ENCODE assay signal across 1 cellular context in the genomic region with DNA sequence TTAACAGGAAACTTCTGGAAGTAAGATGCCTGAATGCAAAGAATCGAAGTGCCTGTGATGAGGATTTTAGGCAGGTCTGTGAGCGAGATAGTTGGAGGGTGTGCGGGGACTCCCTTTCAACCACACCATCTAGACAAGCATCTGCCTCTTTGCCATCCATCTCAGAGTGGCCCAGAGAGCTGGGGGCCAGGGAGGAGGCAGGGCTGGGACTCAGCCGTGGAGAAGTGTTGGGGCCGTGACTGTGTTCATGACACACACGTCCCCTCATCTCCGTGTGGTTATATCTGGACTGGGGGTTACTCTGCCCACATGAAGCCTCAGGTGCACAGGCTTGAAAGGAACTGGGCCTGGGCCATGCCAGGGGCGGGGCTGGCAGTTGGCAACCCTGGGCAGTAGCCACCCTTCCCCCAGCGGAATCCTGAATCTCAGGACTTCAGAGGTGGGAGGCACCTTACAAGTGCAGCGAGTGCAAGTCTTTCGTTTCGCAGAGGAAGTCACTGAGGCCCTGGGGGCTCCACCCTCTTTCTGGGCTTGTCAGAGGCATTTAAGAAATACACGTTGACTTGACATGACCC.
TF ChIP-seq lines count a peak whose summit lies in the region.

No MANE protein-coding gene starts in this region.

TF ChIP-seq in GM23338, 12 proteins besides CTCF, POLR2A, EP300 and RAD21 (continued from another document):
- TF ChIP-seq, protein P1, sequence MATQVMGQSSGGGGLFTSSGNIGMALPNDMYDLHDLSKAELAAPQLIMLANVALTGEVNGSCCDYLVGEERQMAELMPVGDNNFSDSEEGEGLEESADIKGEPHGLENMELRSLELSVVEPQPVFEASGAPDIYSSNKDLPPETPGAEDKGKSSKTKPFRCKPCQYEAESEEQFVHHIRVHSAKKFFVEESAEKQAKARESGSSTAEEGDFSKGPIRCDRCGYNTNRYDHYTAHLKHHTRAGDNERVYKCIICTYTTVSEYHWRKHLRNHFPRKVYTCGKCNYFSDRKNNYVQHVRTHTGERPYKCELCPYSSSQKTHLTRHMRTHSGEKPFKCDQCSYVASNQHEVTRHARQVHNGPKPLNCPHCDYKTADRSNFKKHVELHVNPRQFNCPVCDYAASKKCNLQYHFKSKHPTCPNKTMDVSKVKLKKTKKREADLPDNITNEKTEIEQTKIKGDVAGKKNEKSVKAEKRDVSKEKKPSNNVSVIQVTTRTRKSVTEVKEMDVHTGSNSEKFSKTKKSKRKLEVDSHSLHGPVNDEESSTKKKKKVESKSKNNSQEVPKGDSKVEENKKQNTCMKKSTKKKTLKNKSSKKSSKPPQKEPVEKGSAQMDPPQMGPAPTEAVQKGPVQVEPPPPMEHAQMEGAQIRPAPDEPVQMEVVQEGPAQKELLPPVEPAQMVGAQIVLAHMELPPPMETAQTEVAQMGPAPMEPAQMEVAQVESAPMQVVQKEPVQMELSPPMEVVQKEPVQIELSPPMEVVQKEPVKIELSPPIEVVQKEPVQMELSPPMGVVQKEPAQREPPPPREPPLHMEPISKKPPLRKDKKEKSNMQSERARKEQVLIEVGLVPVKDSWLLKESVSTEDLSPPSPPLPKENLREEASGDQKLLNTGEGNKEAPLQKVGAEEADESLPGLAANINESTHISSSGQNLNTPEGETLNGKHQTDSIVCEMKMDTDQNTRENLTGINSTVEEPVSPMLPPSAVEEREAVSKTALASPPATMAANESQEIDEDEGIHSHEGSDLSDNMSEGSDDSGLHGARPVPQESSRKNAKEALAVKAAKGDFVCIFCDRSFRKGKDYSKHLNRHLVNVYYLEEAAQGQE (IDR thresholded peaks at IDR 0.05; ENCODE audit: unreplicated experiment) = no peak
- TF ChIP-seq EZH2phosphoT487 (IDR thresholded peaks at IDR 0.05; ENCODE audit: unreplicated experiment) (no peak), JUNB (IDR thresholded peaks at IDR 0.05; ENCODE audit: unreplicated experiment) (no peak), EZH2 (IDR thresholded peaks at IDR 0.05; ENCODE audit: low read depth, unreplicated experiment) (no peak), CREB1 (CRISPR knock-in tag; IDR thresholded peaks at IDR 0.05; ENCODE audit: low read depth) (no peak), ZNF331 (CRISPR knock-in tag; IDR thresholded peaks at IDR 0.05; ENCODE audit: low read depth) (no peak)
- TF ChIP-seq, protein P2, sequence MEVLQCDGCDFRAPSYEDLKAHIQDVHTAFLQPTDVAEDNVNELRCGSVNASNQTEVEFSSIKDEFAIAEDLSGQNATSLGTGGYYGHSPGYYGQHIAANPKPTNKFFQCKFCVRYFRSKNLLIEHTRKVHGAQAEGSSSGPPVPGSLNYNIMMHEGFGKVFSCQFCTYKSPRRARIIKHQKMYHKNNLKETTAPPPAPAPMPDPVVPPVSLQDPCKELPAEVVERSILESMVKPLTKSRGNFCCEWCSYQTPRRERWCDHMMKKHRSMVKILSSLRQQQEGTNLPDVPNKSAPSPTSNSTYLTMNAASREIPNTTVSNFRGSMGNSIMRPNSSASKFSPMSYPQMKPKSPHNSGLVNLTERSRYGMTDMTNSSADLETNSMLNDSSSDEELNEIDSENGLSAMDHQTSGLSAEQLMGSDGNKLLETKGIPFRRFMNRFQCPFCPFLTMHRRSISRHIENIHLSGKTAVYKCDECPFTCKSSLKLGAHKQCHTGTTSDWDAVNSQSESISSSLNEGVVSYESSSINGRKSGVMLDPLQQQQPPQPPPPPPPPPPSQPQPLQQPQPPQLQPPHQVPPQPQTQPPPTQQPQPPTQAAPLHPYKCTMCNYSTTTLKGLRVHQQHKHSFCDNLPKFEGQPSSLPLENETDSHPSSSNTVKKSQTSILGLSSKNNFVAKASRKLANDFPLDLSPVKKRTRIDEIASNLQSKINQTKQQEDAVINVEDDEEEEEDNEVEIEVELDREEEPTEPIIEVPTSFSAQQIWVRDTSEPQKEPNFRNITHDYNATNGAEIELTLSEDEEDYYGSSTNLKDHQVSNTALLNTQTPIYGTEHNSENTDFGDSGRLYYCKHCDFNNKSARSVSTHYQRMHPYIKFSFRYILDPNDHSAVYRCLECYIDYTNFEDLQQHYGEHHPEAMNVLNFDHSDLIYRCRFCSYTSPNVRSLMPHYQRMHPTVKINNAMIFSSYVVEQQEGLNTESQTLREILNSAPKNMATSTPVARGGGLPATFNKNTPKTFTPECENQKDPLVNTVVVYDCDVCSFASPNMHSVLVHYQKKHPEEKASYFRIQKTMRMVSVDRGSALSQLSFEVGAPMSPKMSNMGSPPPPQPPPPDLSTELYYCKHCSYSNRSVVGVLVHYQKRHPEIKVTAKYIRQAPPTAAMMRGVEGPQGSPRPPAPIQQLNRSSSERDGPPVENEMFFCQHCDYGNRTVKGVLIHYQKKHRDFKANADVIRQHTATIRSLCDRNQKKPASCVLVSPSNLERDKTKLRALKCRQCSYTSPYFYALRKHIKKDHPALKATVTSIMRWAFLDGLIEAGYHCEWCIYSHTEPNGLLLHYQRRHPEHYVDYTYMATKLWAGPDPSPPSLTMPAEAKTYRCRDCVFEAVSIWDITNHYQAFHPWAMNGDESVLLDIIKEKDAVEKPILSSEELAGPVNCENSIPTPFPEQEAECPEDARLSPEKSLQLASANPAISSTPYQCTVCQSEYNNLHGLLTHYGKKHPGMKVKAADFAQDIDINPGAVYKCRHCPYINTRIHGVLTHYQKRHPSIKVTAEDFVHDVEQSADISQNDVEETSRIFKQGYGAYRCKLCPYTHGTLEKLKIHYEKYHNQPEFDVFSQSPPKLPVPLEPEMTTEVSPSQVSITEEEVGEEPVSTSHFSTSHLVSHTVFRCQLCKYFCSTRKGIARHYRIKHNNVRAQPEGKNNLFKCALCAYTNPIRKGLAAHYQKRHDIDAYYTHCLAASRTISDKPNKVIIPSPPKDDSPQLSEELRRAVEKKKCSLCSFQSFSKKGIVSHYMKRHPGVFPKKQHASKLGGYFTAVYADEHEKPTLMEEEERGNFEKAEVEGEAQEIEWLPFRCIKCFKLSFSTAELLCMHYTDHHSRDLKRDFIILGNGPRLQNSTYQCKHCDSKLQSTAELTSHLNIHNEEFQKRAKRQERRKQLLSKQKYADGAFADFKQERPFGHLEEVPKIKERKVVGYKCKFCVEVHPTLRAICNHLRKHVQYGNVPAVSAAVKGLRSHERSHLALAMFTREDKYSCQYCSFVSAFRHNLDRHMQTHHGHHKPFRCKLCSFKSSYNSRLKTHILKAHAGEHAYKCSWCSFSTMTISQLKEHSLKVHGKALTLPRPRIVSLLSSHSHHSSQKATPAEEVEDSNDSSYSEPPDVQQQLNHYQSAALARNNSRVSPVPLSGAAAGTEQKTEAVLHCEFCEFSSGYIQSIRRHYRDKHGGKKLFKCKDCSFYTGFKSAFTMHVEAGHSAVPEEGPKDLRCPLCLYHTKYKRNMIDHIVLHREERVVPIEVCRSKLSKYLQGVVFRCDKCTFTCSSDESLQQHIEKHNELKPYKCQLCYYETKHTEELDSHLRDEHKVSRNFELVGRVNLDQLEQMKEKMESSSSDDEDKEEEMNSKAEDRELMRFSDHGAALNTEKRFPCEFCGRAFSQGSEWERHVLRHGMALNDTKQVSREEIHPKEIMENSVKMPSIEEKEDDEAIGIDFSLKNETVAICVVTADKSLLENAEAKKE (CRISPR knock-in tag; IDR thresholded peaks at IDR 0.05) = no peak
